1 cellular context compared by ENCODE assay signal in genomic region chr10:68333905-68334431, GRCh38.
TF ChIP-seq lines count a peak whose summit lies in the region.

No MANE protein-coding gene starts in this region.

TF ChIP-seq in H1, 55 proteins besides CTCF, POLR2A, EP300 and RAD21:
- TF ChIP-seq USF2 (IDR thresholded peaks at IDR 0.05; ENCODE audit: low read length) (no peak), TBP (IDR thresholded peaks at IDR 0.05; ENCODE audit: low read depth, low read length) (no peak), NANOG (IDR thresholded peaks at IDR 0.05; ENCODE audit: insufficient read depth, low read depth, low read length, poor library complexity, severe bottlenecking) (no peak)
